9 cellular contexts compared by ENCODE assay signal in genomic region chrX:65932173-65933084, GRCh38.
DNase-seq lines count a peak whose midpoint lies in the region; ATAC-seq, FAIRE-seq and TF ChIP-seq lines count a peak whose summit lies in the region.
"Had no signal": no experiment of that assay in that cellular context is flagged by ENCODE, and none has a peak within 500 bp of the region (broad histone marks: within the 10 kb centered on the region; RNA-seq: fewer than 3 reads in every experiment).

No MANE protein-coding gene starts in this region.

- CTCF ChIA-PET in Caco-2 (lab: Charles Lee), result no interaction called here

- TF ChIP-seq CTCF in RWPE2 (IDR thresholded peaks at IDR 0.05; ENCODE audit: poor library complexity, severe bottlenecking) (no peak), foreskin keratinocyte (conservative IDR thresholded peaks at IDR 0.05) (no peak), Caco-2 (IDR thresholded peaks at IDR 0.05; ENCODE audit: insufficient read depth in 1 of 2, low read depth in 1 of 2, low read length in 1 of 2, severe bottlenecking in 1 of 2, unreplicated experiment in 1 of 2) (no peak)

- in situ Hi-C loops in ACHN (cut with HindIII; ENCODE audit: low pct_ligation_motif_present, low pct_unique_long_range_greater_than_20kb, low sequenced_read_pairs), result no loop called here

- no peak for FAIRE-seq in urothelium cell line (lab: Jason Lieb, UNC)

- no peaks in the 10 kb centered on the region for H3K36me3 Mint-ChIP-seq in Caco-2 (ENCODE audit: insufficient read depth, unreplicated experiment)

- H3K9me3 ChIP-seq in RWPE2 (ENCODE audit: severe bottlenecking), result peaks cover 4% of the 10 kb centered on the region
- H3K9me3 ChIP-seq in Caco-2, result no peaks in the 10 kb centered on the region

- no peaks in the 10 kb centered on the region for H3K4me1 Mint-ChIP-seq in Caco-2 (ENCODE audit: low read depth, unreplicated experiment)

- no peak overlapping the region for H3K4me3 Mint-ChIP-seq in Caco-2 (ENCODE audit: unreplicated experiment)

- POLR2A ChIA-PET in Caco-2 (lab: Charles Lee), result no interaction called here

- H3K27me3 ChIP-seq in RWPE2 (ENCODE audit: insufficient read depth, poor library complexity, severe bottlenecking), result no peaks in the 10 kb centered on the region
- H3K27me3 ChIP-seq in foreskin keratinocyte, result no peaks in the 10 kb centered on the region
- no peaks in the 10 kb centered on the region for H3K27me3 ChIP-seq in Caco-2 (replicated peaks; ENCODE audit: control insufficient read depth, insufficient read depth, low read length)

- H3K4me3 ChIP-seq in RWPE2 (ENCODE audit: severe bottlenecking) (no peak overlapping the region), Caco-2 (ENCODE audit: low read depth, low read length) (no peak overlapping the region)
- H3K4me3 ChIP-seq: dorsolateral prefrontal cortex had no signal

- peaks cover 22% of the 10 kb centered on the region for H3K9me3 Mint-ChIP-seq in Caco-2 (ENCODE audit: unreplicated experiment)

- peaks cover 10% of the 10 kb centered on the region for H3K4me1 ChIP-seq in RWPE2 (ENCODE audit: insufficient read depth, poor library complexity, severe bottlenecking)
- H3K4me1 ChIP-seq in foreskin keratinocyte, result peaks cover 5% of the 10 kb centered on the region
- no peaks in the 10 kb centered on the region for H3K4me1 ChIP-seq in Caco-2

- DNase-seq in stimulated activated CD4-positive, alpha-beta T cell treated with anti-CD3 and anti-CD28 coated beads, Interleukin-12 subunit alpha, Interleukin-12 subunit beta, amount 100 ng/mL, for 24 hours (ENCODE audit: low read depth in 2 of 2), result peak; percentile 11 to 15
- no peak for DNase-seq in stimulated activated CD4-positive, alpha-beta T cell treated with anti-CD3 and anti-CD28 coated beads, Interleukin-4, amount 100 ng/mL, for 1 hour
- DNase-seq in RWPE2 (ENCODE audit: low spot score) (peak; percentile 74), foreskin keratinocyte (peak; percentile 85 to 93), urothelium cell line (ENCODE audit: low spot score) (peak; percentile 12), Caco-2 (no peak), ACHN (no peak)
- DNase-seq: dorsolateral prefrontal cortex had no signal

- H3K27me3 Mint-ChIP-seq in Caco-2 (ENCODE audit: insufficient read depth, unreplicated experiment), result no peaks in the 10 kb centered on the region

- intact Hi-C loops in Caco-2 (cut with micrococcal nuclease; ENCODE audit: unreplicated experiment), result no loop called here

- H3K27ac ChIP-seq in RWPE2 (ENCODE audit: poor library complexity, severe bottlenecking) (peak overlapping the region; percentile 82), foreskin keratinocyte (peak overlapping the region; percentile 55)
- H3K27ac ChIP-seq: dorsolateral prefrontal cortex had no signal

- H3K27ac Mint-ChIP-seq in Caco-2 (ENCODE audit: unreplicated experiment), result no peak overlapping the region

- H3K36me3 ChIP-seq in RWPE2 (ENCODE audit: low read depth) (no peaks in the 10 kb centered on the region), Caco-2 (ENCODE audit: control insufficient read depth, insufficient read depth, low read length) (no peaks in the 10 kb centered on the region)

- peak; percentile 88 for ATAC-seq in RWPE2 (ENCODE audit: low read depth)
- ATAC-seq in foreskin keratinocyte, result peak; percentile 97
- ATAC-seq in HG02973 (IDR thresholded peaks at IDR 0.05; ENCODE audit: unreplicated experiment), result no peak

- no TSS peak for BruUV-seq in Caco-2 (replicated peaks; lab: Mats Ljungman, UMichigan)

Comparison
In these comparisons a context has a peak if more than half of its experiments do, and no peak if none do; other contexts are left out.
1. DNase-seq: peak in stimulated activated CD4-positive, alpha-beta T cell treated with anti-CD3 and anti-CD28 coated beads, Interleukin-12 subunit alpha, Interleukin-12 subunit beta, amount 100 ng/mL, for 24 hours (2 of 2), RWPE2 (single experiment), foreskin keratinocyte (2 of 2) and urothelium cell line (single experiment); none in stimulated activated CD4-positive, alpha-beta T cell treated with anti-CD3 and anti-CD28 coated beads, Interleukin-4, amount 100 ng/mL, for 1 hour (single experiment), Caco-2 (0 of 2) and ACHN (single experiment).